In the genomic region with DNA sequence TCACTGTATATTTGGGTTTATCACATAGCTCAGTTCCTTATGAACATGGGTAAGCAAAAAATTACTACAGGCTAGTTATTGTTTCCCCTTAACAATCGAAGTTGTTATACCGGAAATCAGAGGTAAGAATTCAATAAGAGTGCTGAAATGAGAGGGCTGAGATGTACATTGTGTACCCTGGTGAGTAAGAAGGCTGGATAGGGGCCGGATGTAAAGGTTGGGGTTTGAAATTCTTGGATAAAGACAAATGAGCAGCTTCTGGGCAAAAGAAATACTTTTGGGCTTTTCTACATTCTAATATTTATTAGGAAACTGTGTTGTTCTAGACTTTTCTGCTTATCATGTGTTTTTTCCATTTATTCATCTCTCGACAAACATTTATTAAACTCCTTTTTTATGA, we compare ENCODE assay signal across 20 cellular contexts.
A peak's percentile ranks its signal among the peaks of the same experiment; 100 is the strongest.
DNase-seq lines count a peak whose midpoint lies in the region; ATAC-seq and TF ChIP-seq lines count a peak whose summit lies in the region.
"Had no signal": no experiment of that assay in that cellular context is flagged by ENCODE, and none has a peak within 500 bp of the region (broad histone marks: within the 10 kb centered on the region; RNA-seq: fewer than 3 reads in every experiment).

No MANE protein-coding gene starts in this region.

- H3K36me3 ChIP-seq in left lung (no peaks in the 10 kb centered on the region), aorta (ENCODE audit: control insufficient read depth in 1 of 2, insufficient read depth in 2 of 2, low read length in 1 of 2) (no peaks in the 10 kb centered on the region)
- H3K36me3 ChIP-seq: BE2C had no signal

- peaks cover 0 to 5% of the 10 kb centered on the region in 2 donors for H3K4me1 ChIP-seq in left lung
- peaks cover 3 to 11% of the 10 kb centered on the region in 2 donors for H3K4me1 ChIP-seq in aorta (ENCODE audit: control insufficient read depth in 1 of 2, insufficient read depth in 2 of 2, low read length in 2 of 2)

- H3K9me3 ChIP-seq in left lung: no peaks in the 10 kb centered on the region
- H3K9me3 ChIP-seq in aorta (ENCODE audit: control insufficient read depth, low read length): no peaks in the 10 kb centered on the region
- H3K9me3 ChIP-seq: BE2C had no signal

- TF ChIP-seq CTCF in epithelial cell of esophagus (IDR thresholded peaks at IDR 0.05; ENCODE audit: insufficient read depth, low read depth, low read length, missing control alignments) (no peak), left lung (IDR thresholded peaks at IDR 0.05) (no peak)

- H3K27ac ChIP-seq in left lung (peak overlapping the region in 1 of 2 donors; percentile 15), aorta (ENCODE audit: low read depth in 1 of 2, low read length in 2 of 2) (no peak overlapping the region)
- H3K27ac ChIP-seq: 22Rv1 had no signal

- no peaks in the 10 kb centered on the region for H3K27me3 ChIP-seq in left lung
- H3K27me3 ChIP-seq in aorta (ENCODE audit: control insufficient read depth in 1 of 2, insufficient read depth in 2 of 2, low read length in 1 of 2): no peaks in the 10 kb centered on the region
- H3K27me3 ChIP-seq: BE2C had no signal

- peak; percentile 12 for ATAC-seq in Right ventricle myocardium superior (ENCODE audit: poor library complexity)
- peak; percentile 22 for ATAC-seq in left lung
- ATAC-seq in aorta (ENCODE audit: low FRiP score): peak; percentile 26
- no peak for ATAC-seq in GM19035 (IDR thresholded peaks at IDR 0.05; ENCODE audit: unreplicated experiment)
- no peak for ATAC-seq in HG02852 (IDR thresholded peaks at IDR 0.05; ENCODE audit: unreplicated experiment)
- ATAC-seq: K562, Panc1 had no signal

- intact Hi-C loops in Right ventricle myocardium superior (cut with DNase I) (no loop called here), cardiac septum (cut with DNase I) (no loop called here), left lung (cut with DNase I) (no loop called here), aorta (cut with DNase I) (no loop called here)

- DNase-seq in Right ventricle myocardium superior (no peak), cardiac septum (ENCODE audit: low spot score) (no peak), epithelial cell of esophagus (ENCODE audit: low read depth) (peak; percentile 8), left lung (no peak), aorta (no peak)
- no peak for DNase-seq in activated CD4-positive, alpha-beta T cell treated with anti-CD3 and anti-CD28 coated beads, Interleukin-2, amount 50 U/mL, for 4 hours
- DNase-seq: BE2C; CD4-positive, alpha-beta memory T cell; DMS79; GOT3; NCI-H1417 treated with DMSO at 0.1 percent for 48 hours; NCI-H1930; NCI-H2171 treated with DMSO at 0.1 percent for 48 hours; NCI-H524 treated with DMSO at 0.1 percent for 48 hours; SHP77 had no signal

- WGBS in aorta, 2 donors: 32 to 38% methylated on average over 4 of the region's 4 CpGs

- H3K4me3 ChIP-seq in epithelial cell of esophagus (ENCODE audit: low read length) (no peak overlapping the region), left lung (no peak overlapping the region), aorta (ENCODE audit: low read length in 2 of 2) (no peak overlapping the region)
- H3K4me3 ChIP-seq: K562 had no signal

Comparison
In these comparisons a context has a peak if more than half of its experiments do, and no peak if none do; other contexts are left out.
1. ATAC-seq: peak in Right ventricle myocardium superior (single experiment), left lung (single experiment) and aorta (single experiment); none in GM19035 (single experiment) and HG02852 (single experiment).